Comparison of ENCODE assay signal across 1 cellular context in genomic region chr1:14437410-14437913, GRCh38.
TF ChIP-seq lines count a peak whose summit lies in the region.

No MANE protein-coding gene starts in this region.

TF ChIP-seq in H1, 55 proteins besides CTCF, POLR2A, EP300 and RAD21 (continued from another document):
- no peak for TF ChIP-seq CHD7 (IDR thresholded peaks at IDR 0.05; ENCODE audit: insufficient replicate concordance, low read length)
- no peak for TF ChIP-seq TBP (IDR thresholded peaks at IDR 0.05; ENCODE audit: low read depth, low read length)
- no peak for TF ChIP-seq E2F6 (IDR thresholded peaks at IDR 0.05)
- no peak for TF ChIP-seq GABPA (IDR thresholded peaks at IDR 0.05; ENCODE audit: borderline replicate concordance, insufficient read depth, low read length)
